Comparison of ENCODE assay signal across 17 cellular contexts in the genomic region with DNA sequence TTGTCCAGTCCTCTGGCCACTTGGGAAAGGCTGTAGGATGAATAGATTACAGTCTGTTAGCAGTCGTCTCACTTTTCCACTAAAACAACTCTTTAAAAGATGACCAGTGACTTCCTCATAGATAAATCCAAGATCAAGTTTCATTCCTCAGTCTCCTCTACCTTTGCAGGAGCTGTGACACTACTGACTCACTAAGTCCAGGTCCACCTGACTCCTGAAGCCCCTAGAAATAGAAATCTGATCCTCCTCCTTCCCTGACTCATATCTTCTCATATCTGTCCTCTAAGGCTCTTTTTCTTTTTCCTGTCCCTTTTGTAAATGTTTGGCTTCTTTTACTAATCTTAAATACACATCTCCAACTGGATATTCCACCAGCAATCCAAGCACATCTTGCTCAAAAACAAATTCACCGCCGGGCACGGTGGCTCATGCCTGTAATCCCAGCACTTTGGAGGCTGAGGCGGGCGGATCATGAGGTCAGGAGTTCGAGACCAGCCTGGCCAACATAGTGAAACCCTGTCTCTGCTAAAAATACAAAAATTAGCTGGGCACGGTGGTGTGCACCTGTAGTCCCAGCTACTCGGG. TPM values are rescaled to one million over a fixed set of nuclear protein-coding genes. Genes with fewer than 3 reads are reported as not detected.
DNase-seq lines count a peak whose midpoint lies in the region; ATAC-seq and TF ChIP-seq lines count a peak whose summit lies in the region.
"Had no signal": no experiment of that assay in that cellular context is flagged by ENCODE, and none has a peak within 500 bp of the region (broad histone marks: within the 10 kb centered on the region; RNA-seq: fewer than 3 reads in every experiment).

No MANE protein-coding gene starts in this region.

- peaks cover 21% of the 10 kb centered on the region for H3K4me1 Mint-ChIP-seq in progenitor cell of endocrine pancreas (ENCODE audit: low read depth)

- no peak overlapping the region for H2AFZ ChIP-seq in hepatocyte

- ATAC-seq in HG03520 (IDR thresholded peaks at IDR 0.05; ENCODE audit: unreplicated experiment): no peak

- no peak overlapping the region for H3K4me2 ChIP-seq in hepatocyte

- H3K4me3 ChIP-seq in LNCaP clone FGC (ENCODE audit: low read depth, low read length) (no peak overlapping the region), hepatocyte (no peak overlapping the region)
- H3K4me3 ChIP-seq: Peyer's patch had no signal

- H3K4me1 ChIP-seq in hepatocyte (ENCODE audit: insufficient read depth): peaks cover 9% of the 10 kb centered on the region

- H3K27ac ChIP-seq in hepatocyte: peak overlapping the region; percentile 59

- H3K9me2 ChIP-seq in hepatocyte (replicated peaks; ENCODE audit: insufficient read depth): no peaks in the 10 kb centered on the region

- DNase-seq in DMS53 (lab: John Stamatoyannopoulos, UW): peak; percentile 34
- DNase-seq in LNCaP clone FGC (ENCODE audit: low read depth): peak; percentile 11
- DNase-seq in hepatocyte (ENCODE audit: low spot score): peak; percentile 25
- no peak for DNase-seq in progenitor cell of endocrine pancreas (ENCODE audit: low spot score, unreplicated experiment)
- no peak for DNase-seq in NCI-H1417 treated with DMSO at 0.1 percent for 48 hours (lab: John Stamatoyannopoulos, UW)
- no peak for DNase-seq in HT-29 (ENCODE audit: low spot score)
- DNase-seq: CD4-positive, alpha-beta memory T cell; DMS 273 treated with DMSO at 0.1 percent for 48 hours; EL; H7; NCI-H1092; NCI-H1694; NCI-H748 treated with DMSO at 0.1 percent for 48 hours; Peyer's patch; SHP77 had no signal

- no peaks in the 10 kb centered on the region for H3K27me3 ChIP-seq in hepatocyte
- H3K27me3 ChIP-seq: Peyer's patch had no signal

- no peaks in the 10 kb centered on the region for H3K79me2 ChIP-seq in hepatocyte

- no peaks in the 10 kb centered on the region for H3K36me3 ChIP-seq in hepatocyte (replicated peaks; ENCODE audit: insufficient read depth, low read depth)
- H3K36me3 ChIP-seq: Peyer's patch had no signal

- H4K20me1 ChIP-seq in hepatocyte (ENCODE audit: insufficient read depth, poor library complexity, severe bottlenecking): no peaks in the 10 kb centered on the region

- no peak overlapping the region for H3K4me3 Mint-ChIP-seq in progenitor cell of endocrine pancreas (ENCODE audit: low read depth)
- H3K4me3 Mint-ChIP-seq: B cell had no signal

- H3K9me3 ChIP-seq in hepatocyte (ENCODE audit: low read depth): no peaks in the 10 kb centered on the region
- H3K9me3 ChIP-seq: Peyer's patch had no signal

- H3K27me3 Mint-ChIP-seq in progenitor cell of endocrine pancreas: no peaks in the 10 kb centered on the region
- H3K27me3 Mint-ChIP-seq: B cell; CD4-positive, alpha-beta memory T cell had no signal

- TF ChIP-seq CTCF in LNCaP clone FGC (IDR thresholded peaks at IDR 0.05; ENCODE audit: control insufficient read depth, extremely low read depth, insufficient read depth): no peak
- TF ChIP-seq CTCF in hepatocyte (IDR thresholded peaks at IDR 0.05; ENCODE audit: poor library complexity): no peak
- TF ChIP-seq CTCF in progenitor cell of endocrine pancreas (IDR thresholded peaks at IDR 0.05; ENCODE audit: unreplicated experiment): no peak

- WGBS in hepatocyte (ENCODE audit: low lambda C conversion rate, missing lambda C conversion rate): 61% methylated on average over 9 of the region's 9 CpGs

- no peaks in the 10 kb centered on the region for H3K36me3 Mint-ChIP-seq in progenitor cell of endocrine pancreas (ENCODE audit: insufficient read depth)

- H3K9me3 Mint-ChIP-seq in progenitor cell of endocrine pancreas (ENCODE audit: low read depth): no peaks in the 10 kb centered on the region
- H3K9me3 Mint-ChIP-seq: CD4-positive, alpha-beta memory T cell had no signal

- H3K27ac Mint-ChIP-seq in progenitor cell of endocrine pancreas: peak overlapping the region; percentile 70
- H3K27ac Mint-ChIP-seq: B cell had no signal

RNA-seq across cellular contexts. Expression of a gene that starts 2.6 kb away (rescaled TPM):
- total RNA-seq in hepatocyte (0.28 and 0.37 TPM in 2 replicates), progenitor cell of endocrine pancreas (10.8 and 15.5 TPM in 2 replicates)
- 0.51 TPM in 1 of 2 replicates, not detected in the other for polyA plus RNA-seq in hepatocyte
- total RNA-seq in HT-29 (2014; rRNA removed; shearing (Covaris generic)): 3.4 and 3.7 TPM in 2 replicates
- total RNA-seq: H7 had no signal

RNA-seq across cellular contexts. Expression of a gene that starts 39.3 kb away (rescaled TPM):
- total RNA-seq in hepatocyte (41.3 and 43.2 TPM in 2 replicates), progenitor cell of endocrine pancreas (34.0 and 36.1 TPM in 2 replicates)
- polyA plus RNA-seq in hepatocyte: 74.1 and 89.7 TPM in 2 replicates
- 23.7 and 23.8 TPM in 2 replicates for total RNA-seq in HT-29 (2014; rRNA removed; shearing (Covaris generic))

RNA-seq across cellular contexts. Expression of a gene that starts 39.3 kb away (rescaled TPM):
- total RNA-seq in hepatocyte (75.5 and 81.6 TPM in 2 replicates), progenitor cell of endocrine pancreas (53.4 and 58.9 TPM in 2 replicates)
- polyA plus RNA-seq in hepatocyte: 112 and 126 TPM in 2 replicates
- 77.5 and 82.6 TPM in 2 replicates for total RNA-seq in HT-29 (2014; rRNA removed; shearing (Covaris generic))

RNA-seq across cellular contexts. Expression of a gene that starts 39.6 kb away (rescaled TPM):
- total RNA-seq in hepatocyte: 20.2 and 33.8 TPM in 2 replicates
- polyA plus RNA-seq in hepatocyte: 21.3 and 21.7 TPM in 2 replicates
- total RNA-seq in progenitor cell of endocrine pancreas: 35.3 and 36.4 TPM in 2 replicates
- total RNA-seq in HT-29 (2014; rRNA removed; shearing (Covaris generic)): 7.2 and 14.9 TPM in 2 replicates

Comparison
In these comparisons a context has a peak if more than half of its experiments do, and no peak if none do; other contexts are left out.
1. DNase-seq: peak in DMS53 (single experiment), LNCaP clone FGC (single experiment) and hepatocyte (single experiment); none in progenitor cell of endocrine pancreas (single experiment), NCI-H1417 treated with DMSO at 0.1 percent for 48 hours (single experiment) and HT-29 (single experiment).